Comparison of ENCODE assay signal across 21 cellular contexts in the genomic region with DNA sequence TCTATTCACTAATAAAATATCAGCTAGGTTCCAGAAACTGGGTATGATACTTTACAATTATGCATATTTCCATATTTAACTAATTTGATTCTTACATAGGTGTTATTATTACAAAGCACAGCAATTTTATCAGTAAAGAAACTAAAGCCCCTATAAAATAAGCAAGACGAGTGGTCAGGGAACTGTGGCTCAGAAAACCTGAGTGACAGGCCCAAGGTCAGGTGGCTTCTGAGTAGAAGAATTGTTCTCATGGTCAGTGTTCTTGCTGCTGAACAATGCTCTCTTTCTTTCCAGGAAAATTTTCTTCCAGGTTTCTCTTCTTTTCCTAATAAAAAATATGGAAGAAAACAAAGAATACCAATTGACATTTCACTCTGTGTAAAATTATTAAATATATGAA. TPM values are rescaled to one million over a fixed set of nuclear protein-coding genes. Genes with fewer than 3 reads are reported as not detected.
DNase-seq lines count a peak whose midpoint lies in the region; ATAC-seq, FAIRE-seq and TF ChIP-seq lines count a peak whose summit lies in the region.
"Had no signal": no experiment of that assay in that cellular context is flagged by ENCODE, and none has a peak within 500 bp of the region (broad histone marks: within the 10 kb centered on the region; RNA-seq: fewer than 3 reads in every experiment).

No MANE protein-coding gene starts in this region.

- no peaks in the 10 kb centered on the region for H3K9me3 ChIP-seq in Karpas-422 (ENCODE audit: low read length)
- H3K9me3 ChIP-seq in SU-DHL-6 (ENCODE audit: insufficient read depth, low read length), result no peaks in the 10 kb centered on the region
- H3K9me3 ChIP-seq in testis, result no peaks in the 10 kb centered on the region
- H3K9me3 ChIP-seq: BE2C, Caco-2 had no signal

- H3K36me3 Mint-ChIP-seq in activated T-cell treated with anti-CD3 and anti-CD28 coated beads, Interleukin-2, amount 50 U/mL, for 24 hours (ENCODE audit: low read depth), result peaks cover 3% of the 10 kb centered on the region
- H3K36me3 Mint-ChIP-seq: CD4-positive, CD25-positive, alpha-beta regulatory T cell; IgD-negative memory B cell had no signal

- H3K27me3 ChIP-seq in Karpas-422 (ENCODE audit: low read length) (no peaks in the 10 kb centered on the region), SU-DHL-6 (ENCODE audit: low read length) (no peaks in the 10 kb centered on the region), testis (no peaks in the 10 kb centered on the region)
- H3K27me3 ChIP-seq: BE2C had no signal

- TF ChIP-seq POLR2A in testis (IDR thresholded peaks at IDR 0.05), result no peak

- H3K9me3 Mint-ChIP-seq in activated T-cell treated with anti-CD3 and anti-CD28 coated beads, Interleukin-2, amount 50 U/mL, for 24 hours, result peaks cover 13% of the 10 kb centered on the region
- H3K9me3 Mint-ChIP-seq: GM23338 had no signal

- H3K4me2 ChIP-seq in Karpas-422 (ENCODE audit: low read depth, low read length, poor library complexity, severe bottlenecking) (peak overlapping the region; percentile 78), SU-DHL-6 (ENCODE audit: low read depth, low read length, poor library complexity, severe bottlenecking) (peak overlapping the region; percentile 97)
- H3K4me2 ChIP-seq: GM23338 had no signal

- H3K4me3 ChIP-seq in Karpas-422 (ENCODE audit: low read length) (peak overlapping the region; percentile 19; the same call in 1 of the 2 replicates), SU-DHL-6 (ENCODE audit: insufficient read depth, low read length, poor library complexity, severe bottlenecking) (peak overlapping the region; percentile 6), testis (no peak overlapping the region)
- H3K4me3 ChIP-seq: GM23338 had no signal

- H3K9me2 ChIP-seq in Karpas-422 (replicated peaks; ENCODE audit: insufficient read depth, low read length) (no peaks in the 10 kb centered on the region), SU-DHL-6 (replicated peaks; ENCODE audit: insufficient read depth, low read length) (no peaks in the 10 kb centered on the region)

- H3K9ac ChIP-seq in Karpas-422 (ENCODE audit: low read length) (peak overlapping the region; percentile 43), SU-DHL-6 (ENCODE audit: low read length) (peak overlapping the region; percentile 11; the same call in 1 of the 2 replicates)

- ATAC-seq in HG02763 (IDR thresholded peaks at IDR 0.05; ENCODE audit: unreplicated experiment), result no peak
- ATAC-seq: GM23338, HCT116, HepG2 had no signal

- H3K27ac ChIP-seq in Karpas-422 (ENCODE audit: low read length) (peak overlapping the region; percentile 97), SU-DHL-6 (ENCODE audit: low read depth, low read length) (peak overlapping the region; percentile 84), testis (no peak overlapping the region)

- no peaks in the 10 kb centered on the region for H3K27me3 Mint-ChIP-seq in activated T-cell treated with anti-CD3 and anti-CD28 coated beads, Interleukin-2, amount 50 U/mL, for 24 hours
- H3K27me3 Mint-ChIP-seq: CD4-positive, CD25-positive, alpha-beta regulatory T cell; CD8-positive, alpha-beta memory T cell; IgD-negative memory B cell had no signal

- DNase-seq in D721Med (ENCODE audit: insufficient read length, low spot score) (no peak), Karpas-422 (no peak), testis (peak; percentile 74), NK-92 (lab: John Stamatoyannopoulos, UW; ENCODE audit: unreplicated experiment) (no peak)
- DNase-seq in activated T-cell treated with anti-CD3 and anti-CD28 coated beads, Interleukin-2, amount 50 U/mL, for 24 hours, result no peak
- DNase-seq: BE2C; C1 segment of cervical spinal cord; Caco-2; CD4-positive, CD25-positive, alpha-beta regulatory T cell; CD8-positive, alpha-beta memory T cell; DMS79 treated with DMSO at 0.1 percent for 48 hours; H7; KG1 had no signal

- FAIRE-seq in D721Med (lab: Jason Lieb, UNC), result peak; percentile 58
- FAIRE-seq: GM12891, GM19239, HepG2 had no signal

- H3K4me3 Mint-ChIP-seq in activated T-cell treated with anti-CD3 and anti-CD28 coated beads, Interleukin-2, amount 50 U/mL, for 24 hours, result no peak overlapping the region
- H3K4me3 Mint-ChIP-seq: CD4-positive, CD25-positive, alpha-beta regulatory T cell; CD8-positive, alpha-beta memory T cell; GM23338 had no signal

- H3K79me2 ChIP-seq in Karpas-422 (ENCODE audit: low read length), result no peaks in the 10 kb centered on the region
- H3K79me2 ChIP-seq in SU-DHL-6 (ENCODE audit: insufficient read depth, low read length), result 0 out of 2 replicates have a peak, but pooled peaks cover 4% of the 10 kb centered on the region

- H3F3A ChIP-seq in SU-DHL-6 (ENCODE audit: insufficient read depth), result peaks cover 45% of the 10 kb centered on the region; the same call in 1 of the 2 replicates

- H4K20me1 ChIP-seq in Karpas-422 (ENCODE audit: insufficient read depth, low read depth, low read length) (no peaks in the 10 kb centered on the region), SU-DHL-6 (ENCODE audit: low read depth, low read length) (no peaks in the 10 kb centered on the region)

- intact Hi-C loops in testis (cut with DNase I; ENCODE audit: low total_unique reads), result no loop called here

- TF ChIP-seq CTCF in D721Med (IDR thresholded peaks at IDR 0.05; ENCODE audit: insufficient read depth, missing control alignments) (no peak), SU-DHL-6 (IDR thresholded peaks at IDR 0.05; ENCODE audit: insufficient read depth, low read length, poor library complexity, severe bottlenecking) (no peak), testis (IDR thresholded peaks at IDR 0.05) (no peak)

- peaks cover 56% of the 10 kb centered on the region for H3K4me1 Mint-ChIP-seq in activated T-cell treated with anti-CD3 and anti-CD28 coated beads, Interleukin-2, amount 50 U/mL, for 24 hours (ENCODE audit: low read depth)

- no peaks in the 10 kb centered on the region for H3K36me3 ChIP-seq in Karpas-422 (ENCODE audit: insufficient read depth, low read length)
- 0 out of 2 replicates have a peak, but pooled peaks cover 3% of the 10 kb centered on the region for H3K36me3 ChIP-seq in SU-DHL-6 (ENCODE audit: low read length)
- no peaks in the 10 kb centered on the region for H3K36me3 ChIP-seq in testis (ENCODE audit: low read depth, missing control alignments)
- H3K36me3 ChIP-seq: BE2C had no signal

- no peak overlapping the region for H3K27ac Mint-ChIP-seq in activated T-cell treated with anti-CD3 and anti-CD28 coated beads, Interleukin-2, amount 50 U/mL, for 24 hours
- H3K27ac Mint-ChIP-seq: CD8-positive, alpha-beta memory T cell; GM23338 had no signal

- WGBS in testis, 2 donors, result 63 to 67% methylated on average over 1 of the region's 1 CpG

- peaks cover 70% of the 10 kb centered on the region for H3K4me1 ChIP-seq in Karpas-422 (ENCODE audit: low read length)
- no peaks in the 10 kb centered on the region for H3K4me1 ChIP-seq in testis

- H2AFZ ChIP-seq in Karpas-422 (ENCODE audit: low read length) (no peak overlapping the region; the same call in 1 of the 2 replicates), SU-DHL-6 (ENCODE audit: low read depth, low read length, severe bottlenecking) (no peak overlapping the region)

RNA-seq across cellular contexts. Expression of a gene that starts 2.2 kb away (rescaled TPM):
- total RNA-seq in Karpas-422 (2014; rRNA removed; shearing (Covaris generic); ENCODE audit: low replicate concordance), result not detected in 2 replicates
- not detected for total RNA-seq in testis
- polyA plus RNA-seq in testis (ENCODE audit: insufficient read depth, low read depth, low replicate concordance), result not detected
- total RNA-seq: CD4-positive, CD25-positive, alpha-beta regulatory T cell; CD8-positive, alpha-beta memory T cell; GM23338; H7; HepG2 had no signal
- polyA plus RNA-seq: CD8-positive, alpha-beta memory T cell; GM23338; HepG2; IgD-negative memory B cell had no signal

Comparison
In these comparisons a context has a peak if more than half of its experiments do, and no peak if none do; other contexts are left out.
1. H3K27ac ChIP-seq: peak in Karpas-422 (single experiment) and SU-DHL-6 (single experiment); none in testis (0 of 2).
2. H3K4me3 ChIP-seq: peak in Karpas-422 (single experiment) and SU-DHL-6 (single experiment); none in testis (0 of 2).